ENCODE assay signal across 1 cellular context in genomic region chr5:5132185-5132584, GRCh38.
A peak's percentile ranks its signal among the peaks of the same experiment; 100 is the strongest.
TF ChIP-seq lines count a peak whose summit lies in the region.

No MANE protein-coding gene starts in this region.

TF ChIP-seq in HepG2, 621 proteins besides CTCF, POLR2A, EP300 and RAD21 (continued from another document):
- TF ChIP-seq ELK4 (CRISPR knock-in tag; IDR thresholded peaks at IDR 0.05; ENCODE audit: borderline replicate concordance) (no peak), RAD51 (IDR thresholded peaks at IDR 0.05; ENCODE audit: borderline replicate concordance) (no peak), ZSCAN29 (CRISPR knock-in tag; conservative IDR thresholded peaks at IDR 0.05) (no peak), CEBPB (IDR thresholded peaks at IDR 0.05; ENCODE audit: borderline replicate concordance, low read depth, low read length) (peak; percentile 92), ZNF660 (CRISPR knock-in tag; IDR thresholded peaks at IDR 0.05; ENCODE audit: borderline replicate concordance, low read depth) (no peak), MTF1 (CRISPR knock-in tag; IDR thresholded peaks at IDR 0.05) (no peak), CREM (IDR thresholded peaks at IDR 0.05) (no peak), CREM (CRISPR knock-in tag; IDR thresholded peaks at IDR 0.05) (no peak), ZNF672 (CRISPR knock-in tag; IDR thresholded peaks at IDR 0.05) (no peak), CSRNP2 (CRISPR knock-in tag; conservative IDR thresholded peaks at IDR 0.05; ENCODE audit: low read depth) (no peak), CEBPG (CRISPR knock-in tag; IDR thresholded peaks at IDR 0.05) (peak; percentile 48), SUZ12 (IDR thresholded peaks at IDR 0.05; ENCODE audit: low read depth, low read length) (no peak), KLF15 (CRISPR knock-in tag; IDR thresholded peaks at IDR 0.05; ENCODE audit: borderline replicate concordance) (no peak)
- TF ChIP-seq, protein P1, sequence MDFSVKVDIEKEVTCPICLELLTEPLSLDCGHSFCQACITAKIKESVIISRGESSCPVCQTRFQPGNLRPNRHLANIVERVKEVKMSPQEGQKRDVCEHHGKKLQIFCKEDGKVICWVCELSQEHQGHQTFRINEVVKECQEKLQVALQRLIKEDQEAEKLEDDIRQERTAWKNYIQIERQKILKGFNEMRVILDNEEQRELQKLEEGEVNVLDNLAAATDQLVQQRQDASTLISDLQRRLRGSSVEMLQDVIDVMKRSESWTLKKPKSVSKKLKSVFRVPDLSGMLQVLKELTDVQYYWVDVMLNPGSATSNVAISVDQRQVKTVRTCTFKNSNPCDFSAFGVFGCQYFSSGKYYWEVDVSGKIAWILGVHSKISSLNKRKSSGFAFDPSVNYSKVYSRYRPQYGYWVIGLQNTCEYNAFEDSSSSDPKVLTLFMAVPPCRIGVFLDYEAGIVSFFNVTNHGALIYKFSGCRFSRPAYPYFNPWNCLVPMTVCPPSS (IDR thresholded peaks at IDR 0.05), result no peak
TF ChIP-seq in HepG2: peak in this region for 2.
